Comparison of ENCODE assay signal across 20 cellular contexts in the genomic region with DNA sequence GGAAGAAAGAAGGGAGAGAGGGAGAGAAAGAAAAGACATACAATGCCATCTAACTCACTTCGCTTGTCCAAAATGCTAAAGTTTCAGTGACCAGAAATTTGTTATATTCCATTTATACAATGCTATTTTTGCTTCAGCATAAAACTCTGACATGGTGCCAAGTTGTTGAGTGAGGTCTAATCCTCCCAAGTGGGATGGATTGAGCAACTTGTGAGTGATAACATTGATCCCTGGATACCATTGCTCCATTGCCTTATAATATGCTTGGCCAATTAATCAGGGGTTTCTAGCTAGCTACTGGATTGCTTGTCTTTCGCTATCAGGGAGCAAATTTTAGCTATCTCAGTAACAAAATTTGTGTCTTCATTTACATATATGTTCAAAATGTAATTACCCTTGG.
"Had no signal": no experiment of that assay in that cellular context is flagged by ENCODE, and none has a peak within 500 bp of the region (broad histone marks: within the 10 kb centered on the region; RNA-seq: fewer than 3 reads in every experiment).

No MANE protein-coding gene starts in this region.

- H3K27ac ChIP-seq: heart right ventricle, pancreas, suprapubic skin, transverse colon, uterus had no signal

- H3K9me3 Mint-ChIP-seq: activated naive CD4-positive, alpha-beta T cell treated with anti-CD3 and anti-CD28 coated beads for 36 hours; effector memory CD8-positive, alpha-beta T cell; T-helper 1 cell treated with Interleukin-12 subunit alpha and Interleukin-12 subunit beta and Interleukin-4 antibody, amounts not matched to agents 30 μg/mL and 1 μg/mL, for 36 hours had no signal

- H3K27ac Mint-ChIP-seq: activated naive CD4-positive, alpha-beta T cell treated with anti-CD3 and anti-CD28 coated beads for 36 hours; effector memory CD8-positive, alpha-beta T cell; immature natural killer cell; naive thymus-derived CD8-positive, alpha-beta T cell; T-helper 1 cell treated with Interleukin-12 subunit alpha and Interleukin-12 subunit beta and Interleukin-4 antibody, amounts not matched to agents 30 μg/mL and 1 μg/mL, for 36 hours had no signal

- H3K4me3 Mint-ChIP-seq: activated naive CD4-positive, alpha-beta T cell treated with anti-CD3 and anti-CD28 coated beads for 36 hours; activated T-cell treated with anti-CD3 and anti-CD28 coated beads, Interleukin-2, amount 50 U/mL, for 4 hours; effector memory CD8-positive, alpha-beta T cell; immature natural killer cell; naive thymus-derived CD8-positive, alpha-beta T cell; T-helper 1 cell treated with Interleukin-12 subunit alpha and Interleukin-12 subunit beta and Interleukin-4 antibody, amounts not matched to agents 30 μg/mL and 1 μg/mL, for 36 hours had no signal

- H3K9me3 ChIP-seq: mucosa of descending colon, pancreas, suprapubic skin, transverse colon, uterus had no signal

- FAIRE-seq: pancreas had no signal

- H3K36me3 ChIP-seq: heart right ventricle, pancreas, suprapubic skin, transverse colon, uterus had no signal

- H3K4me3 ChIP-seq: heart right ventricle, mucosa of descending colon, pancreas, suprapubic skin, transverse colon, uterus had no signal

- H3K4me1 Mint-ChIP-seq: immature natural killer cell; naive thymus-derived CD8-positive, alpha-beta T cell had no signal

- ATAC-seq: activated CD4-positive, CD25-positive, alpha-beta regulatory T cell treated with anti-CD3 and anti-CD28 coated beads, Interleukin-2, amount 50 U/mL, for 24 hours; activated T-cell treated with anti-CD3 and anti-CD28 coated beads, Interleukin-2, amount 50 U/mL, for 4 hours; effector memory CD8-positive, alpha-beta T cell; mucosa of descending colon; naive thymus-derived CD8-positive, alpha-beta T cell; pancreas; stimulated activated naive CD8-positive, alpha-beta T cell treated with anti-CD3 and anti-CD28 coated beads, Interleukin-15, Interleukin-2, amounts not matched to agents 100 U/mL and 50 U/mL, for 24 hours had no signal

- DNase-seq: activated CD4-positive, alpha-beta T cell treated with anti-CD3 and anti-CD28 coated beads, Interleukin-2, amount 50 U/mL, for 1 hour; activated CD8-positive, alpha-beta memory T cell treated with anti-CD3 and anti-CD28 coated beads, Interleukin-2, amount 50 U/mL, for 4 hours; activated naive CD4-positive, alpha-beta T cell treated with anti-CD3 and anti-CD28 coated beads for 36 hours; activated T-cell treated with anti-CD3 and anti-CD28 coated beads, Interleukin-2, amount 50 U/mL, for 4 hours; aorta; dermis blood vessel endothelial cell; effector memory CD8-positive, alpha-beta T cell; heart right ventricle; immature natural killer cell; mesenchymal stem cell; mucosa of descending colon; naive thymus-derived CD8-positive, alpha-beta T cell; pancreas; stimulated activated CD4-positive, alpha-beta T cell treated with anti-CD3 and anti-CD28 coated beads, Interleukin-2, amount 100 ng/mL, for 24 hours; stimulated activated naive CD8-positive, alpha-beta T cell treated with anti-CD3 and anti-CD28 coated beads, Interleukin-15, Interleukin-2, amounts not matched to agents 100 U/mL and 50 U/mL, for 24 hours; transverse colon; uterus had no signal

- H3K27me3 ChIP-seq: heart right ventricle, pancreas, suprapubic skin, transverse colon, uterus had no signal

- H3K4me1 ChIP-seq: pancreas, suprapubic skin, transverse colon, uterus had no signal

- H3K36me3 Mint-ChIP-seq: immature natural killer cell; naive thymus-derived CD8-positive, alpha-beta T cell had no signal

- H3K27me3 Mint-ChIP-seq: effector memory CD8-positive, alpha-beta T cell; naive thymus-derived CD8-positive, alpha-beta T cell had no signal
